ENCODE assay signal across 14 cellular contexts in the genomic region with DNA sequence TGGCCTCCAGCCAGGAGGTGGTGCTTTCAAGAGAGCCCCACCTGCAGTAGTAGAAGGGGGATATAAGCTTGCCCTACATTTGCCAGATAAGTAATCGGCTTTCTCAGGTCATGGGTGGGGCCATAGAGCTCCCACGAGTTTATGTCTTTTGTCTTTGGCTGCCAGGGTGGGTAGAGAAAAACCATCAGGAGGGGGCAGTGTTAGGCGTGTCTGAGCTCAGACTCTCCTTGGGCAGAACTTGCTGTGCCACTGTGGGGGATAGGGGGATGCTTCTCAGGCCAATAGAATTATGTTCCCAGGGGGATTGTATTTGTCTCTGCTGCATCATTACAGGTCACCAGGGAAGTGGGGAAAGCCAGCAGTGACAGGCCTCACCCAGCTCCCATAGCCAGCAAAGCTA. TPM values are rescaled to one million over a fixed set of nuclear protein-coding genes. Genes with fewer than 3 reads are reported as not detected.
"Had no signal": no experiment of that assay in that cellular context is flagged by ENCODE, and none has a peak within 500 bp of the region (broad histone marks: within the 10 kb centered on the region; RNA-seq: fewer than 3 reads in every experiment).

No MANE protein-coding gene starts in this region.

- H3K4me3 ChIP-seq: dorsolateral prefrontal cortex, esophagus muscularis mucosa, mucosa of descending colon, tibial artery, uterus had no signal

- H3K27me3 ChIP-seq: esophagus muscularis mucosa, tibial artery, uterus had no signal

- H3K36me3 ChIP-seq: esophagus muscularis mucosa, neutrophil, tibial artery, uterus had no signal

- H3K4me1 ChIP-seq: esophagus muscularis mucosa, tibial artery, uterus had no signal

- DNase-seq: activated CD4-positive, alpha-beta T cell treated with anti-CD3 and anti-CD28 coated beads for 4 hours; activated naive CD4-positive, alpha-beta T cell treated with anti-CD3 and anti-CD28 coated beads for 36 hours; dorsolateral prefrontal cortex; foreskin fibroblast; mucosa of descending colon; naive thymus-derived CD8-positive, alpha-beta T cell; retina; small intestine; tibial artery; uterus had no signal

- ATAC-seq: mucosa of descending colon; naive thymus-derived CD8-positive, alpha-beta T cell had no signal

- H3K4me3 Mint-ChIP-seq: activated naive CD4-positive, alpha-beta T cell treated with anti-CD3 and anti-CD28 coated beads for 36 hours; activated T-helper 1 cell treated with anti-CD3 and anti-CD28 coated beads, Interleukin-12 subunit alpha, Interleukin-12 subunit beta, Interleukin-2, Interleukin-4 antibody, amounts not matched to agents 30 ng/mL and 10 ng/mL and 1 ng/mL, durations not matched to agents 14 hours and 24 hours and 36 hours; naive thymus-derived CD8-positive, alpha-beta T cell had no signal

- H3K9me3 ChIP-seq: neutrophil, uterus had no signal

- H3K27ac Mint-ChIP-seq: activated naive CD4-positive, alpha-beta T cell treated with anti-CD3 and anti-CD28 coated beads for 36 hours; activated T-helper 1 cell treated with anti-CD3 and anti-CD28 coated beads, Interleukin-12 subunit alpha, Interleukin-12 subunit beta, Interleukin-2, Interleukin-4 antibody, amounts not matched to agents 30 ng/mL and 10 ng/mL and 1 ng/mL, durations not matched to agents 14 hours and 24 hours and 36 hours; naive thymus-derived CD8-positive, alpha-beta T cell had no signal

- H3K27ac ChIP-seq: dorsolateral prefrontal cortex, esophagus muscularis mucosa, neutrophil, tibial artery, uterus, VCaP had no signal

RNA-seq across cellular contexts. Expression of gene TMEM178B, which starts 46.8 kb away (rescaled TPM):
- total RNA-seq: naive thymus-derived CD8-positive, alpha-beta T cell had no signal
